Comparison of ENCODE assay signal across 1 cellular context in the genomic region with DNA sequence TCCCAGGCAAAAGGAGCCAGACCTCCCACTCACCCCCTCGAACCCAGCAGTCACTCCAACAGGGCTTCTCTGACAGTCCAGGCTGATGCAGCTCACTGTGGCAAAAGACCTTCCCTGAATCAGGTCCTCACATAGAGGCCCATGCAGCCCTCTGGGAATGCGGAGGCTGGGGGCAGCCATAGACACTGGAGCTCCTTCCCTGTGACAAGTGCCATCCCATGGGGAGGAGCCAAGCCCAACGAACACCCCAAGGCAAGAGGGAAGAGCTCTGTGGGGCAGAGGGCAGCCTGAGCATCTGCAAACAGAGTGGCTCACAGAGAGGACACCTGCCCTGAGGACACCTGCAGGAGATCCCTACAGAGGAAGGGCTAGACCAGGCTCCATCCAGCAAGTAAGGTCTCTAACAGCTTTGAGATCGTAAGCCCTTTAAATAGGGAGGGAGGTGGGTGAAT.
TF ChIP-seq lines count a peak whose summit lies in the region.

Gene LINC01488 (plus strand): TSS at position 271 of the 452 bp plus-strand sequence.

TF ChIP-seq in A549, 52 proteins besides CTCF, POLR2A, EP300 and RAD21 (continued from another document):
- TF ChIP-seq HMGXB4 (CRISPR knock-in tag; IDR thresholded peaks at IDR 0.05; ENCODE audit: borderline replicate concordance), result no peak
